26 cellular contexts compared by ENCODE assay signal in the genomic region with DNA sequence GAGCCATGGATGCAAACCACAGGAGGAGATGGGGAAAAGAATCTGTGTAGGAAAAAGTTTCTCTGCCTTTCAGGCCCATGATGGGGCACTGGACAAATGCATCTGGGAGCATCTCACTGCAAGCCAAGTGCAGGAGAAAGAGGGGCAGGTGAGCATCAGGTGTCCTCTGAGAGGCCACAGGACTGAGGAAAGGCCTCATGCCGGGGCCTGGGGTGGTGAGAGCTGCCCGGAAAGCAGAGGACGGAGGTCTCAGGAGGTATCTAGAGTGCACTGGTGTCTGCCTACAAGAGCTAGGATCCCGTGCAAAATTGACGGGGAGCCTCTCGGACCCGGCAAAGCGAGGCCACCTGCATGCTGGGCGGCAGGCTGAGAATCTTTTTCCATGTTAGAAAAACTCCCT.
"Had no signal": no experiment of that assay in that cellular context is flagged by ENCODE, and none has a peak within 500 bp of the region (broad histone marks: within the 10 kb centered on the region; RNA-seq: fewer than 3 reads in every experiment).

No MANE protein-coding gene starts in this region.

- H3K36me3 ChIP-seq: gastroesophageal sphincter had no signal

- H3K27me3 ChIP-seq: body of pancreas, dorsolateral prefrontal cortex, esophagus muscularis mucosa, gastroesophageal sphincter had no signal

- DNase-seq: activated CD4-positive, alpha-beta memory T cell treated with anti-CD3 and anti-CD28 coated beads, Interleukin-2, amount 10 ng/mL, durations not matched to agents 7 days and 5 days; activated CD4-positive, alpha-beta T cell treated with anti-CD3 and anti-CD28 coated beads for 36 hours; activated CD4-positive, alpha-beta T cell treated with anti-CD3 and anti-CD28 coated beads, Interleukin-2, amount 10 ng/mL, durations not matched to agents 7 days and 5 days; activated CD4-positive, alpha-beta T cell treated with anti-CD3 and anti-CD28 coated beads, Interleukin-2, amount 50 U/mL, for 4 hours; activated CD4-positive, CD25-positive, alpha-beta regulatory T cell; activated CD4-positive, CD25-positive, alpha-beta regulatory T cell treated with anti-CD3 and anti-CD28 coated beads, Interleukin-2, amount 50 U/mL, for 72 hours; activated CD8-positive, alpha-beta memory T cell treated with anti-CD3 and anti-CD28 coated beads, Interleukin-2, amount 50 U/mL, for 48 hours; activated effector memory CD4-positive, alpha-beta T cell treated with Interleukin-2 at 50 U/mL for 16 hours; activated gamma-delta T cell treated with Interleukin-2 at 50 U/mL for 16 hours; activated naive CD4-positive, alpha-beta T cell treated with anti-CD3 and anti-CD28 coated beads, Interleukin-2, amount 50 U/mL, for 16 hours; activated naive CD4-positive, alpha-beta T cell treated with Interleukin-2 at 50 U/mL for 16 hours; activated T-cell treated with anti-CD3 and anti-CD28 coated beads for 4 hours; activated T-cell treated with anti-CD3 and anti-CD28 coated beads, Interleukin-2, amount 50 U/mL, for 24 hours; amniotic stem cell; anterior cingulate cortex; body of pancreas; central memory CD4-positive, alpha-beta T cell; cerebellar nuclear complex; effector memory CD4-positive, alpha-beta T cell; foreskin melanocyte; T-helper 2 cell had no signal

- H3K27ac ChIP-seq: body of pancreas, coronary artery, dorsolateral prefrontal cortex, esophagus muscularis mucosa, gastroesophageal sphincter had no signal

- H3K4me3 ChIP-seq: body of pancreas, coronary artery, dorsolateral prefrontal cortex, esophagus muscularis mucosa, gastroesophageal sphincter had no signal

- ATAC-seq: activated CD4-positive, alpha-beta T cell treated with anti-CD3 and anti-CD28 coated beads for 36 hours; activated T-helper 17 cell treated with anti-CD3 and anti-CD28 coated beads, Interleukin-2, amount 50 U/mL, for 72 hours; body of pancreas; gastroesophageal sphincter had no signal

- H3K4me1 ChIP-seq: body of pancreas had no signal

- H3K9me3 ChIP-seq: body of pancreas, esophagus muscularis mucosa, gastroesophageal sphincter had no signal
